29 cellular contexts compared by ENCODE assay signal in the genomic region with DNA sequence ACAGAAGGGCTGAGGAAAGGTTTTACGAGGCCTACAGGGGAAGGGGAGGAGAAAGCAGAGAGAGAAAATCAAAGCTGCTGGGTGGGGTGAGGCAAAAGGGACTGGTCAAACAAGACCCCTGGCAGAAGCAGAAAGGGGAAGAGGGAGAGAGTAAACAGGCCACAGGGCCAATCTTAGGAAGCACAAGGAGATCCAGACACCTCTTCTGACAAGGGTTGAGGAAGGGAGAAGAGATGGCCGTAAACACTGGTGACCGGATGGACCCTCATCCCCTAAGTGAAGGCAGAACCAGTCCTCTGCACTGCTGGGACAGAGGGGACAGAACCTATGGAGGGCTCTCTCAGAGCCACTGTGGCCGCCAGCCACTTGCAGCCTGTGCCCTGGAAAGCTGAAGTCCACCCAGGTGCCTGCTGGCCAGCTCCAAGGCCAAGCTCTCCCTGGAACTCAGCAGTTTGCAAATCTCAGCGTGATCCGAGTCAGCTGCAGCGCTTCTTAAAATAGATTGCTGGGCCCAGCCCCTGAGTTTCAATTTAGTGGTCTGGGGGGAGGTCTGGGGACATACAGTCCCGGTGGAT.
"Had no signal": no experiment of that assay in that cellular context is flagged by ENCODE, and none has a peak within 500 bp of the region (broad histone marks: within the 10 kb centered on the region; RNA-seq: fewer than 3 reads in every experiment).

No MANE protein-coding gene starts in this region.

- H3K4me3 ChIP-seq: breast epithelium, Peyer's patch, SJCRH30 had no signal

- H3K27me3 ChIP-seq: breast epithelium, Peyer's patch, SJCRH30 had no signal

- H3K27ac ChIP-seq: breast epithelium, Peyer's patch, RWPE1, SJCRH30, VCaP had no signal

- H3K9ac ChIP-seq: SK-N-SH had no signal

- H3K36me3 ChIP-seq: breast epithelium, Peyer's patch, SJCRH30 had no signal

- DNase-seq: activated CD4-positive, alpha-beta memory T cell treated with anti-CD3 and anti-CD28 coated beads, Interleukin-2, amount 10 ng/mL, durations not matched to agents 7 days and 5 days; activated CD4-positive, alpha-beta T cell treated with anti-CD3 and anti-CD28 coated beads for 36 hours; activated CD4-positive, alpha-beta T cell treated with anti-CD3 and anti-CD28 coated beads, Interleukin-2, amount 50 U/mL, for 1 hour; activated CD4-positive, CD25-positive, alpha-beta regulatory T cell; activated gamma-delta T cell; activated naive CD4-positive, alpha-beta T cell treated with anti-CD3 and anti-CD28 coated beads for 36 hours; activated T-cell treated with anti-CD3 and anti-CD28 coated beads for 4 hours; activated T-cell treated with anti-CD3 and anti-CD28 coated beads, Interleukin-2, amount 50 U/mL, for 48 hours; central memory CD4-positive, alpha-beta T cell; KG1; MV-4-11; NCI-H1092 treated with DMSO at 0.1 percent for 48 hours; NCI-H1417 treated with DMSO at 0.1 percent for 48 hours; NCI-H1694; NCI-H2029; NCI-H345; NCI-H510A treated with DMSO at 0.1 percent for 48 hours; NCI-H69; NK-92 treated with Interleukin-12 subunit alpha and Interleukin-12 subunit beta, amount 100 ng/mL, for 24 hours; OCI-M1; Peyer's patch; Right ventricle myocardium superior; SJCRH30; SK-N-SH; T-helper 1 cell had no signal

- H3K4me1 ChIP-seq: breast epithelium, Peyer's patch, SJCRH30 had no signal

- H3K9me3 ChIP-seq: Peyer's patch, SJCRH30, SK-N-SH had no signal

- H3K4me2 ChIP-seq: SK-N-SH had no signal

- ATAC-seq: activated CD4-positive, alpha-beta T cell treated with anti-CD3 and anti-CD28 coated beads for 36 hours; activated T-helper 17 cell treated with anti-CD3 and anti-CD28 coated beads, Interleukin-2, amount 50 U/mL, for 72 hours had no signal
